Comparison of ENCODE assay signal across 7 cellular contexts in genomic region chr4:137819964-137820383, GRCh38.
DNase-seq lines count a peak whose midpoint lies in the region; ATAC-seq and TF ChIP-seq lines count a peak whose summit lies in the region.

No MANE protein-coding gene starts in this region.

- DNase-seq in GM12864 (ENCODE audit: low read depth) (peak; percentile 5), HPDE6-E6E7 (ENCODE audit: extremely low spot score) (peak; percentile 23), RWPE2 (ENCODE audit: low spot score) (no peak), glomerular visceral epithelial cell (ENCODE audit: extremely low spot score) (peak; percentile 63), NK-92 (lab: John Stamatoyannopoulos, UW; ENCODE audit: unreplicated experiment) (no peak)
- DNase-seq in stimulated activated naive CD4-positive, alpha-beta T cell (lab: John Stamatoyannopoulos, UW): no peak

- H3K4me1 ChIP-seq in RWPE2 (ENCODE audit: insufficient read depth, poor library complexity, severe bottlenecking): peaks cover 6% of the 10 kb centered on the region

- ATAC-seq in GM21528 (IDR thresholded peaks at IDR 0.05; ENCODE audit: low FRiP score, unreplicated experiment): peak; percentile 74
- peak; percentile 93 for ATAC-seq in RWPE2 (ENCODE audit: low read depth)

- TF ChIP-seq CTCF in GM12864 (IDR thresholded peaks at IDR 0.05; ENCODE audit: low read depth, low read length, missing control alignments): peak; percentile 52
- peak; percentile 83 for TF ChIP-seq CTCF in RWPE2 (IDR thresholded peaks at IDR 0.05; ENCODE audit: poor library complexity, severe bottlenecking)

- H3K27me3 ChIP-seq in RWPE2 (ENCODE audit: insufficient read depth, poor library complexity, severe bottlenecking): no peaks in the 10 kb centered on the region

- no peak overlapping the region for H3K4me3 ChIP-seq in GM12864 (ENCODE audit: low read depth, low read length)
- H3K4me3 ChIP-seq in RWPE2 (ENCODE audit: severe bottlenecking): no peak overlapping the region

- no peaks in the 10 kb centered on the region for H3K9me3 ChIP-seq in RWPE2 (ENCODE audit: severe bottlenecking)

- H3K27ac ChIP-seq in RWPE2 (ENCODE audit: poor library complexity, severe bottlenecking): no peak overlapping the region

- H3K36me3 ChIP-seq in RWPE2 (ENCODE audit: low read depth): no peaks in the 10 kb centered on the region

Comparison
In these comparisons a context has a peak if more than half of its experiments do, and no peak if none do; other contexts are left out.
1. DNase-seq: peak in GM12864 (single experiment), HPDE6-E6E7 (single experiment) and glomerular visceral epithelial cell (single experiment); none in RWPE2 (single experiment), NK-92 (single experiment) and stimulated activated naive CD4-positive, alpha-beta T cell (0 of 6).